Comparison of ENCODE assay signal across 24 cellular contexts in genomic region chr10:69220510-69220909, GRCh38. TPM values are rescaled to one million over a fixed set of nuclear protein-coding genes. Genes with fewer than 3 reads are reported as not detected.
DNase-seq lines count a peak whose midpoint lies in the region; ATAC-seq and TF ChIP-seq lines count a peak whose summit lies in the region.
"Had no signal": no experiment of that assay in that cellular context is flagged by ENCODE, and none has a peak within 500 bp of the region (broad histone marks: within the 10 kb centered on the region; RNA-seq: fewer than 3 reads in every experiment).

No MANE protein-coding gene starts in this region.

- H3K4me1 ChIP-seq in PC-9 (replicated peaks; ENCODE audit: insufficient read depth) = peaks cover 74% of the 10 kb centered on the region
- H3K4me1 ChIP-seq: colonic mucosa had no signal

- H3K27ac ChIP-seq in PC-9 (no peak overlapping the region), RWPE1 (no peak overlapping the region)
- H3K27ac ChIP-seq: colonic mucosa, heart left ventricle, ovary had no signal

- no peak for ATAC-seq in natural killer cell treated with Interleukin-12 subunit alpha and Interleukin-12 subunit beta and Interleukin-15 and Interleukin-18, amount 100 ng/mL, for 72 hours
- ATAC-seq in activated naive CD4-positive, alpha-beta T cell treated with anti-CD3 and anti-CD28 coated beads, Interleukin-2, amount 50 U/mL, for 72 hours = no peak
- no peak for ATAC-seq in HG03039 (IDR thresholded peaks at IDR 0.05; ENCODE audit: unreplicated experiment)
- ATAC-seq: heart left ventricle; K562; stimulated activated naive B cell treated with anti-CD40 and anti-IgM and Interleukin-4, amounts not matched to agents 10 μg/mL and 1 μg/mL and 100 μg/mL, for 72 hours had no signal

- DNase-seq in ACHN = peak; percentile 49
- no peak for DNase-seq in PC-9
- DNase-seq in epithelial cell of proximal tubule (ENCODE audit: low read depth) = no peak
- DNase-seq in natural killer cell treated with Interleukin-12 subunit alpha and Interleukin-12 subunit beta and Interleukin-15 and Interleukin-18, amount 100 ng/mL, for 72 hours (ENCODE audit: low spot score) = no peak
- DNase-seq in RWPE1 (ENCODE audit: low spot score) = no peak
- no peak for DNase-seq in amniotic stem cell (lab: John Stamatoyannopoulos, UW)
- DNase-seq in activated naive CD4-positive, alpha-beta T cell treated with anti-CD3 and anti-CD28 coated beads, Interleukin-2, amount 50 U/mL, for 72 hours (ENCODE audit: low spot score in 2 of 2) = no peak
- DNase-seq: activated CD4-positive, alpha-beta T cell treated with anti-CD3 and anti-CD28 coated beads, Interleukin-2, amount 50 U/mL, for 1 hour; activated naive CD4-positive, alpha-beta T cell treated with anti-CD3 and anti-CD28 coated beads for 36 hours; colonic mucosa; heart left ventricle; HFFc6; MM.1S; NCI-H1436 treated with DMSO at 0.1 percent for 48 hours; NCI-H2171; NCI-H69; ovary; SHP77 treated with DMSO at 0.1 percent for 48 hours; stimulated activated CD4-positive, alpha-beta T cell treated with anti-CD3 and anti-CD28 coated beads, Interleukin-2, amount 100 ng/mL, for 24 hours; stimulated activated naive B cell treated with anti-CD40 and anti-IgM and Interleukin-4, amounts not matched to agents 10 μg/mL and 1 μg/mL and 100 μg/mL, for 72 hours had no signal

- no peak overlapping the region for H3K4me2 ChIP-seq in PC-9

- H2AFZ ChIP-seq in PC-9 = no peak overlapping the region

- no peaks in the 10 kb centered on the region for H4K20me1 ChIP-seq in PC-9 (ENCODE audit: insufficient read depth)

- peaks cover 35 to 52% of the 10 kb centered on the region in 2 donors for H3K4me1 Mint-ChIP-seq in natural killer cell treated with Interleukin-12 subunit alpha and Interleukin-12 subunit beta and Interleukin-15 and Interleukin-18, amount 100 ng/mL, for 72 hours (ENCODE audit: low read depth in 2 of 2)

- H3K27ac Mint-ChIP-seq in natural killer cell treated with Interleukin-12 subunit alpha and Interleukin-12 subunit beta and Interleukin-15 and Interleukin-18, amount 100 ng/mL, for 72 hours = peak overlapping the region; percentile 84 to 86
- no peak overlapping the region for H3K27ac Mint-ChIP-seq in activated naive CD4-positive, alpha-beta T cell treated with anti-CD3 and anti-CD28 coated beads, Interleukin-2, amount 50 U/mL, for 72 hours
- H3K27ac Mint-ChIP-seq: activated naive CD4-positive, alpha-beta T cell treated with anti-CD3 and anti-CD28 coated beads for 36 hours; CD14-positive monocyte; HFFc6; stimulated activated naive B cell treated with anti-CD40 and anti-IgM and Interleukin-4, amounts not matched to agents 10 μg/mL and 1 μg/mL and 100 μg/mL, for 72 hours had no signal

- no peak for TF ChIP-seq CTCF in PC-9 (conservative IDR thresholded peaks at IDR 0.05)
- TF ChIP-seq CTCF in epithelial cell of proximal tubule (conservative IDR thresholded peaks at IDR 0.05; ENCODE audit: low read depth, low read length) = no peak
- TF ChIP-seq CTCF in RWPE1 (conservative IDR thresholded peaks at IDR 0.05; ENCODE audit: low read depth) = no peak

- H3F3A ChIP-seq in PC-9 (ENCODE audit: insufficient read depth, low read depth) = peaks cover 58% of the 10 kb centered on the region

- intact Hi-C loops in PC-9 (cut with micrococcal nuclease; ENCODE audit: unreplicated experiment) = no loop called here

- H3K4me3 ChIP-seq in PC-9 (no peak overlapping the region), epithelial cell of proximal tubule (ENCODE audit: low read depth, low read length) (peak overlapping the region; percentile 83)
- H3K4me3 ChIP-seq: colonic mucosa, heart left ventricle, K562, ovary had no signal

- no peaks in the 10 kb centered on the region for H3K9me2 ChIP-seq in PC-9 (ENCODE audit: insufficient read depth)

- H3K9me3 Mint-ChIP-seq in natural killer cell treated with Interleukin-12 subunit alpha and Interleukin-12 subunit beta and Interleukin-15 and Interleukin-18, amount 100 ng/mL, for 72 hours = no peaks in the 10 kb centered on the region
- no peaks in the 10 kb centered on the region for H3K9me3 Mint-ChIP-seq in activated naive CD4-positive, alpha-beta T cell treated with anti-CD3 and anti-CD28 coated beads, Interleukin-2, amount 50 U/mL, for 72 hours
- H3K9me3 Mint-ChIP-seq: activated naive CD4-positive, alpha-beta T cell treated with anti-CD3 and anti-CD28 coated beads for 36 hours; HFFc6; stimulated activated naive B cell treated with anti-CD40 and anti-IgM and Interleukin-4, amounts not matched to agents 10 μg/mL and 1 μg/mL and 100 μg/mL, for 72 hours had no signal

- TSS peak; percentile 25 for BruUV-seq in PC-9 (replicated peaks; lab: Mats Ljungman, UMichigan)

- no peaks in the 10 kb centered on the region for H3K27me3 Mint-ChIP-seq in natural killer cell treated with Interleukin-12 subunit alpha and Interleukin-12 subunit beta and Interleukin-15 and Interleukin-18, amount 100 ng/mL, for 72 hours

- POLR2A ChIA-PET in PC-9 (lab: Charles Lee; ENCODE audit: unreplicated experiment) = no interaction called here
- POLR2A ChIA-PET in RWPE1 (lab: Yijun Ruan, JAX; ENCODE audit: low non-redundant PET) = no interaction called here

- in situ Hi-C loops in ACHN (cut with HindIII; ENCODE audit: low pct_ligation_motif_present, low pct_unique_long_range_greater_than_20kb, low sequenced_read_pairs) = no loop called here

- no peaks in the 10 kb centered on the region for H3K36me3 Mint-ChIP-seq in natural killer cell treated with Interleukin-12 subunit alpha and Interleukin-12 subunit beta and Interleukin-15 and Interleukin-18, amount 100 ng/mL, for 72 hours
- no peaks in the 10 kb centered on the region for H3K36me3 Mint-ChIP-seq in activated naive CD4-positive, alpha-beta T cell treated with anti-CD3 and anti-CD28 coated beads, Interleukin-2, amount 50 U/mL, for 72 hours
- H3K36me3 Mint-ChIP-seq: CD14-positive monocyte; stimulated activated naive B cell treated with anti-CD40 and anti-IgM and Interleukin-4, amounts not matched to agents 10 μg/mL and 1 μg/mL and 100 μg/mL, for 72 hours had no signal

- no peaks in the 10 kb centered on the region for H3K9me3 ChIP-seq in PC-9 (ENCODE audit: insufficient read depth, low read depth)
- H3K9me3 ChIP-seq: colonic mucosa, heart left ventricle, ovary had no signal

- CTCF ChIA-PET in PC-9 (lab: Charles Lee) (interaction anchor here (0.7 kb wide), 1 partner anchor 9 kb away, joined by 3 read pairs; no protein-coding TSS in a partner anchor), RWPE1 (lab: Yijun Ruan, JAX) (no interaction called here)

- no peaks in the 10 kb centered on the region for H3K27me3 ChIP-seq in PC-9 (ENCODE audit: insufficient read depth, low read depth)
- H3K27me3 ChIP-seq: colonic mucosa, ovary had no signal

- H3K79me2 ChIP-seq in PC-9 (ENCODE audit: low read depth) = 0 out of 2 replicates have a peak, but pooled peaks cover 3% of the 10 kb centered on the region

- peak overlapping the region; percentile 42 for H3K4me3 Mint-ChIP-seq in natural killer cell treated with Interleukin-12 subunit alpha and Interleukin-12 subunit beta and Interleukin-15 and Interleukin-18, amount 100 ng/mL, for 72 hours
- H3K4me3 Mint-ChIP-seq: activated naive CD4-positive, alpha-beta T cell treated with anti-CD3 and anti-CD28 coated beads for 36 hours; CD14-positive monocyte; HFFc6; stimulated activated naive B cell treated with anti-CD40 and anti-IgM and Interleukin-4, amounts not matched to agents 10 μg/mL and 1 μg/mL and 100 μg/mL, for 72 hours had no signal

- peaks cover 17% of the 10 kb centered on the region; the same call in 1 of the 2 replicates for H3K36me3 ChIP-seq in PC-9 (ENCODE audit: low read depth)
- H3K36me3 ChIP-seq: colonic mucosa, heart left ventricle, ovary had no signal

RNA-seq across cellular contexts. Expression of gene HKDC1, which starts 0.4 kb away (rescaled TPM):
- total RNA-seq in PC-9 (2021) (173 and 178 TPM in 2 replicates), epithelial cell of proximal tubule (42.0 and 75.2 TPM in 2 replicates)
- total RNA-seq in natural killer cell treated with Interleukin-12 subunit alpha and Interleukin-12 subunit beta and Interleukin-15 and Interleukin-18, amount 100 ng/mL, for 72 hours = not detected
- total RNA-seq in activated naive CD4-positive, alpha-beta T cell treated with anti-CD3 and anti-CD28 coated beads, Interleukin-2, amount 50 U/mL, for 72 hours = under 1 TPM; 0.41 to 0.46 TPM
- total RNA-seq: lung microvascular endothelial cell had no signal

RNA-seq across cellular contexts. Expression of gene SUPV3L1, which starts 40.5 kb away (rescaled TPM):
- 49.9 and 55.7 TPM in 2 replicates for total RNA-seq in PC-9 (2021)
- total RNA-seq in epithelial cell of proximal tubule = 29.0 and 38.0 TPM in 2 replicates
- total RNA-seq in natural killer cell treated with Interleukin-12 subunit alpha and Interleukin-12 subunit beta and Interleukin-15 and Interleukin-18, amount 100 ng/mL, for 72 hours = 10 to 100 TPM; 41.1 to 60.8 TPM
- total RNA-seq in activated naive CD4-positive, alpha-beta T cell treated with anti-CD3 and anti-CD28 coated beads, Interleukin-2, amount 50 U/mL, for 72 hours = 10 to 100 TPM; 44.4 to 45.9 TPM

RNA-seq across cellular contexts. Expression of gene HK1, which starts 57.8 kb away (rescaled TPM):
- total RNA-seq in PC-9 (2021) (128 and 140 TPM in 2 replicates), epithelial cell of proximal tubule (84.4 and 99.7 TPM in 2 replicates)
- 100 to 1,000 TPM; 169 to 185 TPM for total RNA-seq in natural killer cell treated with Interleukin-12 subunit alpha and Interleukin-12 subunit beta and Interleukin-15 and Interleukin-18, amount 100 ng/mL, for 72 hours
- 100 to 1,000 TPM; 157 to 235 TPM for total RNA-seq in activated naive CD4-positive, alpha-beta T cell treated with anti-CD3 and anti-CD28 coated beads, Interleukin-2, amount 50 U/mL, for 72 hours

Comparison
In these comparisons a context has a peak if more than half of its experiments do, and no peak if none do; other contexts are left out.
1. H3K27ac Mint-ChIP-seq: peak in natural killer cell treated with Interleukin-12 subunit alpha and Interleukin-12 subunit beta and Interleukin-15 and Interleukin-18, amount 100 ng/mL, for 72 hours (2 of 2); none in activated naive CD4-positive, alpha-beta T cell treated with anti-CD3 and anti-CD28 coated beads, Interleukin-2, amount 50 U/mL, for 72 hours (0 of 2).
2. RNA of gene HKDC1, which starts 0.4 kb away (total RNA-seq): 173 to 178 TPM in PC-9 and 42.0 to 75.2 TPM in epithelial cell of proximal tubule; 0.41 to 0.46 TPM in activated naive CD4-positive, alpha-beta T cell treated with anti-CD3 and anti-CD28 coated beads, Interleukin-2, amount 50 U/mL, for 72 hours and not detected in natural killer cell treated with Interleukin-12 subunit alpha and Interleukin-12 subunit beta and Interleukin-15 and Interleukin-18, amount 100 ng/mL, for 72 hours; every median in the first group is over 10 times any median in the second.